ENCODE assay signal across 8 cellular contexts in genomic region chr11:45771194-45771941, GRCh38. TPM values are rescaled to one million over a fixed set of nuclear protein-coding genes. Genes with fewer than 3 reads are reported as not detected.
A peak's percentile ranks its signal among the peaks of the same experiment; 100 is the strongest.
DNase-seq lines count a peak whose midpoint lies in the region; ATAC-seq and TF ChIP-seq lines count a peak whose summit lies in the region.

No MANE protein-coding gene starts in this region.

- H3K9me3 ChIP-seq in ascending aorta (no peaks in the 10 kb centered on the region), hepatocyte (ENCODE audit: low read depth) (no peaks in the 10 kb centered on the region), aorta (ENCODE audit: control insufficient read depth, low read length) (no peaks in the 10 kb centered on the region)

- H3K9me2 ChIP-seq in hepatocyte (replicated peaks; ENCODE audit: insufficient read depth) = no peaks in the 10 kb centered on the region

- no peaks in the 10 kb centered on the region for H3K79me2 ChIP-seq in hepatocyte

- peak overlapping the region; percentile 69 for H2AFZ ChIP-seq in hepatocyte

- peak overlapping the region; percentile 90 for H3K4me3 Mint-ChIP-seq in T-helper 1 cell treated with Interleukin-12 subunit alpha and Interleukin-12 subunit beta and Interleukin-4 antibody, amounts not matched to agents 30 μg/mL and 1 μg/mL, for 36 hours

- peak; percentile 90 for ATAC-seq in aorta (ENCODE audit: low FRiP score)

- TF ChIP-seq CTCF in ascending aorta (IDR thresholded peaks at IDR 0.05) = peak; percentile 72 to 98 (median 98)
- peak; percentile 87 for TF ChIP-seq CTCF in hepatocyte (IDR thresholded peaks at IDR 0.05; ENCODE audit: poor library complexity)
- peak; percentile 89 for TF ChIP-seq CTCF in retinal pigment epithelial cell (conservative IDR thresholded peaks at IDR 0.05; ENCODE audit: low read depth, low read length)

- H3K27ac ChIP-seq in ascending aorta = peak overlapping the region; percentile 63 to 81
- H3K27ac ChIP-seq in hepatocyte = no peak overlapping the region
- peak overlapping the region; percentile 6 to 22 for H3K27ac ChIP-seq in aorta (ENCODE audit: low read depth in 1 of 2, low read length in 2 of 2)

- peaks cover 6% of the 10 kb centered on the region for H3K27me3 ChIP-seq in H7 (ENCODE audit: control insufficient read depth, insufficient read depth, low read length)
- no peaks in the 10 kb centered on the region for H3K27me3 ChIP-seq in ascending aorta
- peaks cover 6% of the 10 kb centered on the region for H3K27me3 ChIP-seq in hepatocyte
- H3K27me3 ChIP-seq in aorta (ENCODE audit: control insufficient read depth in 1 of 2, insufficient read depth in 2 of 2, low read length in 1 of 2) = no peaks in the 10 kb centered on the region

- H3K36me3 Mint-ChIP-seq in T-helper 1 cell treated with Interleukin-12 subunit alpha and Interleukin-12 subunit beta and Interleukin-4 antibody, amounts not matched to agents 30 μg/mL and 1 μg/mL, for 36 hours (ENCODE audit: low read depth) = no peaks in the 10 kb centered on the region

- peaks cover 10% of the 10 kb centered on the region for H3K4me1 Mint-ChIP-seq in T-helper 1 cell treated with Interleukin-12 subunit alpha and Interleukin-12 subunit beta and Interleukin-4 antibody, amounts not matched to agents 30 μg/mL and 1 μg/mL, for 36 hours (ENCODE audit: low read depth)

- DNase-seq in GDM1 (lab: John Stamatoyannopoulos, UW) (peak; percentile 34), H7 (peak; percentile 80), M059J (ENCODE audit: low read depth) (peak; percentile 46), ascending aorta (ENCODE audit: low spot score in 2 of 2) (peak in 1 of 2 donors; percentile 82), hepatocyte (ENCODE audit: low spot score) (peak; percentile 77), retinal pigment epithelial cell (ENCODE audit: low read depth) (no peak), aorta (peak; percentile 74 to 89)

- peak overlapping the region; percentile 91 for H3K4me2 ChIP-seq in hepatocyte

- peak overlapping the region; percentile 40 for H3K4me3 ChIP-seq in H7 (ENCODE audit: insufficient read depth, low read depth, low read length)
- H3K4me3 ChIP-seq in ascending aorta = peak overlapping the region; percentile 66 to 78
- H3K4me3 ChIP-seq in hepatocyte = peak overlapping the region; percentile 23
- H3K4me3 ChIP-seq in retinal pigment epithelial cell (ENCODE audit: low read length) = peak overlapping the region; percentile 59
- H3K4me3 ChIP-seq in aorta (ENCODE audit: low read length in 2 of 2) = peak overlapping the region; percentile 29 to 48

- intact Hi-C loops in ascending aorta (cut with DNase I) (loop anchor here (1.0 to 10.0 kb wide), 7 partner anchors 27 to 431 kb away; partner anchors contain the start of gene SLC35C1), aorta (cut with DNase I) (loop anchor here (1.0 to 5.0 kb wide), 4 partner anchors 114 to 431 kb away; no protein-coding TSS in a partner anchor)

- H3K27ac Mint-ChIP-seq in T-helper 1 cell treated with Interleukin-12 subunit alpha and Interleukin-12 subunit beta and Interleukin-4 antibody, amounts not matched to agents 30 μg/mL and 1 μg/mL, for 36 hours = peak overlapping the region; percentile 77

- WGBS in hepatocyte (ENCODE audit: low lambda C conversion rate, missing lambda C conversion rate) = 6% methylated on average over 30 of the region's 30 CpGs
- 3% methylated on average over 30 of the region's 30 CpGs for WGBS in aorta, 2 donors

- H3K36me3 ChIP-seq in H7 (replicated peaks; ENCODE audit: control insufficient read depth, insufficient read depth, low read length) (no peaks in the 10 kb centered on the region), ascending aorta (no peaks in the 10 kb centered on the region), hepatocyte (replicated peaks; ENCODE audit: insufficient read depth, low read depth) (no peaks in the 10 kb centered on the region), aorta (ENCODE audit: control insufficient read depth in 1 of 2, insufficient read depth in 2 of 2, low read length in 1 of 2) (no peaks in the 10 kb centered on the region)

- H4K20me1 ChIP-seq in hepatocyte (ENCODE audit: insufficient read depth, poor library complexity, severe bottlenecking) = no peaks in the 10 kb centered on the region

- peaks cover 0 to 2% of the 10 kb centered on the region in 2 donors for H3K4me1 ChIP-seq in ascending aorta
- no peaks in the 10 kb centered on the region for H3K4me1 ChIP-seq in hepatocyte (ENCODE audit: insufficient read depth)
- H3K4me1 ChIP-seq in aorta (ENCODE audit: control insufficient read depth in 1 of 2, insufficient read depth in 2 of 2, low read length in 2 of 2) = no peaks in the 10 kb centered on the region

- H3K9me3 Mint-ChIP-seq in T-helper 1 cell treated with Interleukin-12 subunit alpha and Interleukin-12 subunit beta and Interleukin-4 antibody, amounts not matched to agents 30 μg/mL and 1 μg/mL, for 36 hours = no peaks in the 10 kb centered on the region

- no peaks in the 10 kb centered on the region for H3K27me3 Mint-ChIP-seq in T-helper 1 cell treated with Interleukin-12 subunit alpha and Interleukin-12 subunit beta and Interleukin-4 antibody, amounts not matched to agents 30 μg/mL and 1 μg/mL, for 36 hours (ENCODE audit: low read depth)

RNA-seq across cellular contexts. Expression of gene SLC35C1, which starts 33.6 kb away (rescaled TPM):
- total RNA-seq in H7 (2014; rRNA removed; shearing (Covaris generic)) = 3.9 and 5.8 TPM in 2 replicates
- total RNA-seq in M059J (2014; rRNA removed; shearing (Covaris generic)) = 10.2 and 11.0 TPM in 2 replicates
- total RNA-seq in ascending aorta = 47.7 TPM
- 11.1 and 12.7 TPM in 2 replicates for total RNA-seq in hepatocyte
- 22.1 and 25.0 TPM in 2 replicates for polyA plus RNA-seq in hepatocyte
- 10 to 100 TPM; 11.5 to 11.8 TPM for total RNA-seq in aorta
- 1 to 10 TPM; 6.5 to 9.4 TPM for polyA plus RNA-seq in aorta
